In the genomic region with DNA sequence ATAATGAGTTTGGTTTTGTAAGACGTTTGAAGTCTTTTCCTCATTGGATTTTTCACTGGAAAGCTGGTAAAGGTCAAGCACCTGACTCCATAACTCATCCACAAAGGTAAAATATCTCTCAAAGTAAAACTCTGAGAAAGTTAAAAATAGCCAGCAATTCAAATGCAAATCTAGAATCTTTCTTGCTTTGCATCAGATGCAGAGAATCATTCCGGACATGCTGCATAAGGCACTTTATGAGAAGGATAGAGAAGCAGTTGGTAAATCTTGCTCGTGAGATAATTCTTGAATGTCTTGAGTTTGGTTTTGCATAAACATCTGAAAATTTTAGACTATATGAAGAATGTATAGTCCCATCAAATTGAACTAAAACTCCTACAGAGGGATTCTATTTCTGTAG, we compare ENCODE assay signal across 1 cellular context.
A peak's percentile ranks its signal among the peaks of the same experiment; 100 is the strongest.
TF ChIP-seq lines count a peak whose summit lies in the region.

No MANE protein-coding gene starts in this region.

TF ChIP-seq in GM12878, 131 proteins besides CTCF, POLR2A, EP300 and RAD21 (continued from another document):
- TF ChIP-seq, protein P1, sequence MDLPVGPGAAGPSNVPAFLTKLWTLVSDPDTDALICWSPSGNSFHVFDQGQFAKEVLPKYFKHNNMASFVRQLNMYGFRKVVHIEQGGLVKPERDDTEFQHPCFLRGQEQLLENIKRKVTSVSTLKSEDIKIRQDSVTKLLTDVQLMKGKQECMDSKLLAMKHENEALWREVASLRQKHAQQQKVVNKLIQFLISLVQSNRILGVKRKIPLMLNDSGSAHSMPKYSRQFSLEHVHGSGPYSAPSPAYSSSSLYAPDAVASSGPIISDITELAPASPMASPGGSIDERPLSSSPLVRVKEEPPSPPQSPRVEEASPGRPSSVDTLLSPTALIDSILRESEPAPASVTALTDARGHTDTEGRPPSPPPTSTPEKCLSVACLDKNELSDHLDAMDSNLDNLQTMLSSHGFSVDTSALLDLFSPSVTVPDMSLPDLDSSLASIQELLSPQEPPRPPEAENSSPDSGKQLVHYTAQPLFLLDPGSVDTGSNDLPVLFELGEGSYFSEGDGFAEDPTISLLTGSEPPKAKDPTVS (IDR thresholded peaks at IDR 0.05; ENCODE audit: low read depth, low read length): no peak
- TF ChIP-seq EGR1 (IDR thresholded peaks at IDR 0.05; ENCODE audit: borderline replicate concordance in 1 of 2, low read depth in 2 of 2, low read length in 2 of 2) (no peak), ZNF384 (IDR thresholded peaks at IDR 0.05; ENCODE audit: borderline replicate concordance, low read depth, low read length) (no peak), ZNF622 (IDR thresholded peaks at IDR 0.05) (no peak), ZBED1 (IDR thresholded peaks at IDR 0.05; ENCODE audit: borderline replicate concordance) (peak; percentile 9; the same call in 1 of the 2 replicates), YBX1 (IDR thresholded peaks at IDR 0.05) (no peak), FOXM1 (IDR thresholded peaks at IDR 0.05; ENCODE audit: low read depth, low read length) (peak; percentile 44; the same call in 1 of the 2 replicates), CEBPB (IDR thresholded peaks at IDR 0.05; ENCODE audit: borderline replicate concordance in 1 of 2, low read depth in 2 of 2, low read length in 2 of 2) (0 out of 4 replicates have a peak, but pooled peaks of 1 of the 2 experiments have one; percentile 19), RFX5 (IDR thresholded peaks at IDR 0.05; ENCODE audit: low read depth, low read length) (no peak), CBX3 (IDR thresholded peaks at IDR 0.05; ENCODE audit: borderline replicate concordance, low read depth) (no peak), SRF (IDR thresholded peaks at IDR 0.05; ENCODE audit: low read depth in 2 of 2, low read length in 2 of 2) (peak; percentile 78 to 93), CHD4 (IDR thresholded peaks at IDR 0.05) (no peak), MTA3 (IDR thresholded peaks at IDR 0.05; ENCODE audit: borderline replicate concordance, low read length) (0 out of 2 replicates have a peak, but pooled peaks have one; percentile 57), RELA (IDR thresholded peaks at IDR 0.05; ENCODE audit: borderline replicate concordance, partially characterized antibody) (no peak), RCOR1 (conservative IDR thresholded peaks at IDR 0.05; ENCODE audit: low read depth, low read length) (no peak), MEF2B (IDR thresholded peaks at IDR 0.05; ENCODE audit: partially characterized antibody, poor library complexity, severe bottlenecking) (no peak), JUNB (IDR thresholded peaks at IDR 0.05) (peak; percentile 26; the same call in 1 of the 2 replicates), HDAC2 (IDR thresholded peaks at IDR 0.05) (no peak), MTA2 (IDR thresholded peaks at IDR 0.05; ENCODE audit: low read depth) (no peak), SP1 (IDR thresholded peaks at IDR 0.05; ENCODE audit: low read depth, low read length) (no peak), NR2F1 (conservative IDR thresholded peaks at IDR 0.05) (no peak), YY1 (IDR thresholded peaks at IDR 0.05; ENCODE audit: low read depth, low read length) (no peak), EED (IDR thresholded peaks at IDR 0.05; ENCODE audit: low read depth) (no peak)
- TF ChIP-seq, protein P2, sequence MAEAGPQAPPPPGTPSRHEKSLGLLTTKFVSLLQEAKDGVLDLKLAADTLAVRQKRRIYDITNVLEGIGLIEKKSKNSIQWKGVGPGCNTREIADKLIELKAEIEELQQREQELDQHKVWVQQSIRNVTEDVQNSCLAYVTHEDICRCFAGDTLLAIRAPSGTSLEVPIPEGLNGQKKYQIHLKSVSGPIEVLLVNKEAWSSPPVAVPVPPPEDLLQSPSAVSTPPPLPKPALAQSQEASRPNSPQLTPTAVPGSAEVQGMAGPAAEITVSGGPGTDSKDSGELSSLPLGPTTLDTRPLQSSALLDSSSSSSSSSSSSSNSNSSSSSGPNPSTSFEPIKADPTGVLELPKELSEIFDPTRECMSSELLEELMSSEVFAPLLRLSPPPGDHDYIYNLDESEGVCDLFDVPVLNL (IDR thresholded peaks at IDR 0.05; ENCODE audit: low read depth, low read length): no peak
- TF ChIP-seq, protein P3, sequence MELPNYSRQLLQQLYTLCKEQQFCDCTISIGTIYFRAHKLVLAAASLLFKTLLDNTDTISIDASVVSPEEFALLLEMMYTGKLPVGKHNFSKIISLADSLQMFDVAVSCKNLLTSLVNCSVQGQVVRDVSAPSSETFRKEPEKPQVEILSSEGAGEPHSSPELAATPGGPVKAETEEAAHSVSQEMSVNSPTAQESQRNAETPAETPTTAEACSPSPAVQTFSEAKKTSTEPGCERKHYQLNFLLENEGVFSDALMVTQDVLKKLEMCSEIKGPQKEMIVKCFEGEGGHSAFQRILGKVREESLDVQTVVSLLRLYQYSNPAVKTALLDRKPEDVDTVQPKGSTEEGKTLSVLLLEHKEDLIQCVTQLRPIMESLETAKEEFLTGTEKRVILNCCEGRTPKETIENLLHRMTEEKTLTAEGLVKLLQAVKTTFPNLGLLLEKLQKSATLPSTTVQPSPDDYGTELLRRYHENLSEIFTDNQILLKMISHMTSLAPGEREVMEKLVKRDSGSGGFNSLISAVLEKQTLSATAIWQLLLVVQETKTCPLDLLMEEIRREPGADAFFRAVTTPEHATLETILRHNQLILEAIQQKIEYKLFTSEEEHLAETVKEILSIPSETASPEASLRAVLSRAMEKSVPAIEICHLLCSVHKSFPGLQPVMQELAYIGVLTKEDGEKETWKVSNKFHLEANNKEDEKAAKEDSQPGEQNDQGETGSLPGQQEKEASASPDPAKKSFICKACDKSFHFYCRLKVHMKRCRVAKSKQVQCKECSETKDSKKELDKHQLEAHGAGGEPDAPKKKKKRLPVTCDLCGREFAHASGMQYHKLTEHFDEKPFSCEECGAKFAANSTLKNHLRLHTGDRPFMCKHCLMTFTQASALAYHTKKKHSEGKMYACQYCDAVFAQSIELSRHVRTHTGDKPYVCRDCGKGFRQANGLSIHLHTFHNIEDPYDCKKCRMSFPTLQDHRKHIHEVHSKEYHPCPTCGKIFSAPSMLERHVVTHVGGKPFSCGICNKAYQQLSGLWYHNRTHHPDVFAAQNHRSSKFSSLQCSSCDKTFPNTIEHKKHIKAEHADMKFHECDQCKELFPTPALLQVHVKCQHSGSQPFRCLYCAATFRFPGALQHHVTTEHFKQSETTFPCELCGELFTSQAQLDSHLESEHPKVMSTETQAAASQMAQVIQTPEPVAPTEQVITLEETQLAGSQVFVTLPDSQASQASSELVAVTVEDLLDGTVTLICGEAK (IDR thresholded peaks at IDR 0.05; ENCODE audit: borderline replicate concordance): no peak
- TF ChIP-seq, protein P4, sequence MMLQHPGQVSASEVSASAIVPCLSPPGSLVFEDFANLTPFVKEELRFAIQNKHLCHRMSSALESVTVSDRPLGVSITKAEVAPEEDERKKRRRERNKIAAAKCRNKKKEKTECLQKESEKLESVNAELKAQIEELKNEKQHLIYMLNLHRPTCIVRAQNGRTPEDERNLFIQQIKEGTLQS (IDR thresholded peaks at IDR 0.05; ENCODE audit: borderline replicate concordance, extremely low read depth, low read depth, low read length): no peak
- TF ChIP-seq, protein P5, sequence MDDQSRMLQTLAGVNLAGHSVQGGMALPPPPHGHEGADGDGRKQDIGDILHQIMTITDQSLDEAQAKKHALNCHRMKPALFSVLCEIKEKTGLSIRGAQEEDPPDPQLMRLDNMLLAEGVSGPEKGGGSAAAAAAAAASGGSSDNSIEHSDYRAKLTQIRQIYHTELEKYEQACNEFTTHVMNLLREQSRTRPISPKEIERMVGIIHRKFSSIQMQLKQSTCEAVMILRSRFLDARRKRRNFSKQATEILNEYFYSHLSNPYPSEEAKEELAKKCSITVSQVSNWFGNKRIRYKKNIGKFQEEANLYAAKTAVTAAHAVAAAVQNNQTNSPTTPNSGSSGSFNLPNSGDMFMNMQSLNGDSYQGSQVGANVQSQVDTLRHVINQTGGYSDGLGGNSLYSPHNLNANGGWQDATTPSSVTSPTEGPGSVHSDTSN (IDR thresholded peaks at IDR 0.05; ENCODE audit: insufficient replicate concordance, low read depth, low read length): no peak
- TF ChIP-seq, protein P6, sequence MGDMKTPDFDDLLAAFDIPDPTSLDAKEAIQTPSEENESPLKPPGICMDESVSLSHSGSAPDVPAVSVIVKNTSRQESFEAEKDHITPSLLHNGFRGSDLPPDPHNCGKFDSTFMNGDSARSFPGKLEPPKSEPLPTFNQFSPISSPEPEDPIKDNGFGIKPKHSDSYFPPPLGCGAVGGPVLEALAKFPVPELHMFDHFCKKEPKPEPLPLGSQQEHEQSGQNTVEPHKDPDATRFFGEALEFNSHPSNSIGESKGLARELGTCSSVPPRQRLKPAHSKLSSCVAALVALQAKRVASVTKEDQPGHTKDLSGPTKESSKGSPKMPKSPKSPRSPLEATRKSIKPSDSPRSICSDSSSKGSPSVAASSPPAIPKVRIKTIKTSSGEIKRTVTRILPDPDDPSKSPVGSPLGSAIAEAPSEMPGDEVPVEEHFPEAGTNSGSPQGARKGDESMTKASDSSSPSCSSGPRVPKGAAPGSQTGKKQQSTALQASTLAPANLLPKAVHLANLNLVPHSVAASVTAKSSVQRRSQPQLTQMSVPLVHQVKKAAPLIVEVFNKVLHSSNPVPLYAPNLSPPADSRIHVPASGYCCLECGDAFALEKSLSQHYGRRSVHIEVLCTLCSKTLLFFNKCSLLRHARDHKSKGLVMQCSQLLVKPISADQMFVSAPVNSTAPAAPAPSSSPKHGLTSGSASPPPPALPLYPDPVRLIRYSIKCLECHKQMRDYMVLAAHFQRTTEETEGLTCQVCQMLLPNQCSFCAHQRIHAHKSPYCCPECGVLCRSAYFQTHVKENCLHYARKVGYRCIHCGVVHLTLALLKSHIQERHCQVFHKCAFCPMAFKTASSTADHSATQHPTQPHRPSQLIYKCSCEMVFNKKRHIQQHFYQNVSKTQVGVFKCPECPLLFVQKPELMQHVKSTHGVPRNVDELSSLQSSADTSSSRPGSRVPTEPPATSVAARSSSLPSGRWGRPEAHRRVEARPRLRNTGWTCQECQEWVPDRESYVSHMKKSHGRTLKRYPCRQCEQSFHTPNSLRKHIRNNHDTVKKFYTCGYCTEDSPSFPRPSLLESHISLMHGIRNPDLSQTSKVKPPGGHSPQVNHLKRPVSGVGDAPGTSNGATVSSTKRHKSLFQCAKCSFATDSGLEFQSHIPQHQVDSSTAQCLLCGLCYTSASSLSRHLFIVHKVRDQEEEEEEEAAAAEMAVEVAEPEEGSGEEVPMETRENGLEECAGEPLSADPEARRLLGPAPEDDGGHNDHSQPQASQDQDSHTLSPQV (IDR thresholded peaks at IDR 0.05): no peak
- TF ChIP-seq, protein P7, sequence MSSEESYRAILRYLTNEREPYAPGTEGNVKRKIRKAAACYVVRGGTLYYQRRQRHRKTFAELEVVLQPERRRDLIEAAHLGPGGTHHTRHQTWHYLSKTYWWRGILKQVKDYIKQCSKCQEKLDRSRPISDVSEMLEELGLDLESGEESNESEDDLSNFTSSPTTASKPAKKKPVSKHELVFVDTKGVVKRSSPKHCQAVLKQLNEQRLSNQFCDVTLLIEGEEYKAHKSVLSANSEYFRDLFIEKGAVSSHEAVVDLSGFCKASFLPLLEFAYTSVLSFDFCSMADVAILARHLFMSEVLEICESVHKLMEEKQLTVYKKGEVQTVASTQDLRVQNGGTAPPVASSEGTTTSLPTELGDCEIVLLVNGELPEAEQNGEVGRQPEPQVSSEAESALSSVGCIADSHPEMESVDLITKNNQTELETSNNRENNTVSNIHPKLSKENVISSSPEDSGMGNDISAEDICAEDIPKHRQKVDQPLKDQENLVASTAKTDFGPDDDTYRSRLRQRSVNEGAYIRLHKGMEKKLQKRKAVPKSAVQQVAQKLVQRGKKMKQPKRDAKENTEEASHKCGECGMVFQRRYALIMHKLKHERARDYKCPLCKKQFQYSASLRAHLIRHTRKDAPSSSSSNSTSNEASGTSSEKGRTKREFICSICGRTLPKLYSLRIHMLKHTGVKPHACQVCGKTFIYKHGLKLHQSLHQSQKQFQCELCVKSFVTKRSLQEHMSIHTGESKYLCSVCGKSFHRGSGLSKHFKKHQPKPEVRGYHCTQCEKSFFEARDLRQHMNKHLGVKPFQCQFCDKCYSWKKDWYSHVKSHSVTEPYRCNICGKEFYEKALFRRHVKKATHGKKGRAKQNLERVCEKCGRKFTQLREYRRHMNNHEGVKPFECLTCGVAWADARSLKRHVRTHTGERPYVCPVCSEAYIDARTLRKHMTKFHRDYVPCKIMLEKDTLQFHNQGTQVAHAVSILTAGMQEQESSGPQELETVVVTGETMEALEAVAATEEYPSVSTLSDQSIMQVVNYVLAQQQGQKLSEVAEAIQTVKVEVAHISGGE (CRISPR knock-in tag; IDR thresholded peaks at IDR 0.05): no peak
- TF ChIP-seq, protein P8, sequence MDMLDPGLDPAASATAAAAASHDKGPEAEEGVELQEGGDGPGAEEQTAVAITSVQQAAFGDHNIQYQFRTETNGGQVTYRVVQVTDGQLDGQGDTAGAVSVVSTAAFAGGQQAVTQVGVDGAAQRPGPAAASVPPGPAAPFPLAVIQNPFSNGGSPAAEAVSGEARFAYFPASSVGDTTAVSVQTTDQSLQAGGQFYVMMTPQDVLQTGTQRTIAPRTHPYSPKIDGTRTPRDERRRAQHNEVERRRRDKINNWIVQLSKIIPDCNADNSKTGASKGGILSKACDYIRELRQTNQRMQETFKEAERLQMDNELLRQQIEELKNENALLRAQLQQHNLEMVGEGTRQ (IDR thresholded peaks at IDR 0.05; ENCODE audit: borderline replicate concordance, low read depth, low read length): no peak
- TF ChIP-seq, protein P9, sequence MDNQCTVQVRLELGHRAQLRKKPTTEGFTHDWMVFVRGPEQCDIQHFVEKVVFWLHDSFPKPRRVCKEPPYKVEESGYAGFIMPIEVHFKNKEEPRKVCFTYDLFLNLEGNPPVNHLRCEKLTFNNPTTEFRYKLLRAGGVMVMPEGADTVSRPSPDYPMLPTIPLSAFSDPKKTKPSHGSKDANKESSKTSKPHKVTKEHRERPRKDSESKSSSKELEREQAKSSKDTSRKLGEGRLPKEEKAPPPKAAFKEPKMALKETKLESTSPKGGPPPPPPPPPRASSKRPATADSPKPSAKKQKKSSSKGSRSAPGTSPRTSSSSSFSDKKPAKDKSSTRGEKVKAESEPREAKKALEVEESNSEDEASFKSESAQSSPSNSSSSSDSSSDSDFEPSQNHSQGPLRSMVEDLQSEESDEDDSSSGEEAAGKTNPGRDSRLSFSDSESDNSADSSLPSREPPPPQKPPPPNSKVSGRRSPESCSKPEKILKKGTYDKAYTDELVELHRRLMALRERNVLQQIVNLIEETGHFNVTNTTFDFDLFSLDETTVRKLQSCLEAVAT (IDR thresholded peaks at IDR 0.05): no peak
